9 cellular contexts compared by ENCODE assay signal in the genomic region with DNA sequence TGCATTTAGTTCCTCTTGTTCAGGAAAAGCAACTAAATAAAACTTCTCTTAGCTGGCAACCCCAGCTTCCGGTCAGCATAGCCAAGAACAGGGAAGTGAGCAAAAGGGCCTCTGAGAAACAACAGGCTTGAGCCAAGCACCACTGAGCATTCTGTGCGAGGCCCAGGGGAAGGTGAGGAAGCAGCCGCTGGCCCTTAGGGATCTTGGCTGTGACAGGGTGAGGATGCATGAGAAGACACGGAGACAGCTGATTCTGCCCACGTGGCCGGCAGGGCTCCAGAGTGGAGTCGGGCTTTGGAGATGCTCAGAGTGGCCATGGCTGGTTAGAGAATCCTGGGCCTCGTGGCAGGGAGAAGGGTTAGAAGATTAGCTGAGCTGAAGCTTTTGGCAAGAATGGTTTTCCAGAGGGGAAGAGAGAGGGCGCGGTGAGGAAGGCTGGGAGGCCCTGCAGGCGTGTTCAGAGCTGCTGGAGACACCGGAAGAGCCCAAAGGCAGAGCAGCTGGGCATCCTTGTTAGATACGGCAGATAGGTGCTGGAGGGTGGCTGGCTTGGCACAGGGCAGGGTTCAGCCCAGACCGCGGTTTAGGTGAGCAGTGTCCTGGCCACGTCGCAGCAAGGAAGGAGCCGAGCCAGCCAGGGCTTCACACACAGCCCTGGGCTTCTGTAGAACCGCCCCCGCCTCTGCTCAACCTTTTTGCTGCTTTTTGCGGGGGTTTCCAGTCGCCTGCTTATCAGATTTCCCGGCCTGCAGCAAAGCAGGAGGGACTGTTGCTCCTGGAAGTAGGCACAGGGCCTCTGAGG. TPM values are rescaled to one million over a fixed set of nuclear protein-coding genes. Genes with fewer than 3 reads are reported as not detected.
DNase-seq lines count a peak whose midpoint lies in the region; ATAC-seq and TF ChIP-seq lines count a peak whose summit lies in the region.
"Had no signal": no experiment of that assay in that cellular context is flagged by ENCODE, and none has a peak within 500 bp of the region (broad histone marks: within the 10 kb centered on the region; RNA-seq: fewer than 3 reads in every experiment).

No MANE protein-coding gene starts in this region.

- DNase-seq in Daoy (ENCODE audit: low read depth) = peak; percentile 49
- peak in 1 of 34 experiments; percentile 24 for DNase-seq in T-cell
- no peak for DNase-seq in esophagus squamous epithelium (lab: John Stamatoyannopoulos, UW)
- DNase-seq in neuronal stem cell (ENCODE audit: low spot score) = no peak
- no peak for DNase-seq in COLO668 (lab: John Stamatoyannopoulos, UW; ENCODE audit: unreplicated experiment)
- no peak for DNase-seq in NCI-H524 (lab: John Stamatoyannopoulos, UW)
- DNase-seq in NCI-H1417 treated with DMSO at 0.1 percent for 48 hours (lab: John Stamatoyannopoulos, UW) = no peak

- H2BK15ac ChIP-seq in neuronal stem cell (ENCODE audit: low read length) = no peak overlapping the region

- no peak overlapping the region for H4K8ac ChIP-seq in neuronal stem cell (ENCODE audit: low read depth, low read length)

- H3K18ac ChIP-seq in neuronal stem cell (ENCODE audit: low read length) = no peak overlapping the region

- peak overlapping the region; percentile 66 for H2BK5ac ChIP-seq in neuronal stem cell (ENCODE audit: low read length)

- peak overlapping the region; percentile 70 for H3K9ac ChIP-seq in neuronal stem cell (ENCODE audit: low read depth, low read length, poor library complexity)

- H3K27ac ChIP-seq in esophagus squamous epithelium = peak overlapping the region; percentile 50 to 81 (median 80)
- H3K27ac ChIP-seq in neuronal stem cell (replicated peaks; ENCODE audit: low read length) = no peak overlapping the region

- ATAC-seq in T-cell (replicated peaks in 1 of 4) (no peak), GM21526 (IDR thresholded peaks at IDR 0.05; ENCODE audit: low FRiP score, unreplicated experiment) (no peak)

- WGBS in esophagus squamous epithelium, 2 donors = 7 to 10% methylated on average over 11 to 15 of the region's 23 CpGs
- WGBS in neuronal stem cell (ENCODE audit: extremely low coverage in 2 of 2, insufficient read length in 2 of 2, insufficient replicate concordance in 1 of 2), 2 donors = no CpG with 5 or more reads among the region's 23 CpGs

- H3K36me3 ChIP-seq in esophagus squamous epithelium (peaks cover 14 to 69% (median 32%) of the 10 kb centered on the region in 3 donors), neuronal stem cell (replicated peaks in 1 of 2; ENCODE audit: control insufficient read depth in 2 of 2, insufficient read depth in 2 of 2, low read length in 2 of 2) (peaks cover 50 to 72% of the 10 kb centered on the region in 2 donors)

- H3K4me1 Mint-ChIP-seq in T-cell = peaks cover 40 to 58% (median 41%) of the 10 kb centered on the region in 3 donors

- peaks cover 29 to 74% (median 56%) of the 10 kb centered on the region in 3 donors for H3K4me1 ChIP-seq in esophagus squamous epithelium
- no peaks in the 10 kb centered on the region for H3K4me1 ChIP-seq in neuronal stem cell (ENCODE audit: control insufficient read depth in 2 of 2, insufficient read depth in 1 of 2, low read depth in 1 of 2, low read length in 2 of 2)

- H3K4me2 ChIP-seq in neuronal stem cell (ENCODE audit: insufficient read depth, low read length, poor library complexity, severe bottlenecking) = no peak overlapping the region

- H3K23ac ChIP-seq in neuronal stem cell (ENCODE audit: low read depth, low read length, poor library complexity) = peak overlapping the region; percentile 55

- POLR2A ChIA-PET in T-cell (lab: Charles Lee) = no interaction called here

- peak overlapping the region; percentile 8 to 44 for H3K27ac Mint-ChIP-seq in T-cell

- H3K14ac ChIP-seq in neuronal stem cell (ENCODE audit: low read length) = peak overlapping the region; percentile 17

- no peak overlapping the region for H3K4ac ChIP-seq in neuronal stem cell (ENCODE audit: low read length)

- no peak overlapping the region for H2BK12ac ChIP-seq in neuronal stem cell (ENCODE audit: low read length)

- H3K9me3 ChIP-seq in esophagus squamous epithelium = no peaks in the 10 kb centered on the region
- no peaks in the 10 kb centered on the region for H3K9me3 ChIP-seq in neuronal stem cell (replicated peaks in 1 of 2; ENCODE audit: control insufficient read depth in 2 of 2, insufficient read depth in 1 of 2, low read depth in 1 of 2, low read length in 2 of 2)

- H2BK120ac ChIP-seq in neuronal stem cell (ENCODE audit: low read depth, low read length) = no peak overlapping the region

- peak overlapping the region in 1 of 3 donors; percentile 22 for H3K4me3 Mint-ChIP-seq in T-cell

- H3K27me3 ChIP-seq in esophagus squamous epithelium (no peaks in the 10 kb centered on the region), neuronal stem cell (ENCODE audit: control insufficient read depth in 3 of 3, insufficient read depth in 3 of 3, low read depth in 1 of 3, low read length in 3 of 3) (no peaks in the 10 kb centered on the region)

- H2AK5ac ChIP-seq in neuronal stem cell (ENCODE audit: low read depth, low read length) = no peak overlapping the region

- H3K27me3 Mint-ChIP-seq in T-cell = no peaks in the 10 kb centered on the region

- H4K91ac ChIP-seq in neuronal stem cell (ENCODE audit: low read depth, low read length, poor library complexity) = no peak overlapping the region

- CTCF ChIA-PET in T-cell (lab: Charles Lee) = interaction anchor here in 1 of 2 donors (0.6 kb wide), 1 partner anchor 9 kb away, joined by 3 read pairs; no protein-coding TSS in a partner anchor

- no peaks in the 10 kb centered on the region for H3K9me3 Mint-ChIP-seq in T-cell

- peaks cover 27% of the 10 kb centered on the region for H3K79me1 ChIP-seq in neuronal stem cell (ENCODE audit: low read depth, low read length)

- peaks cover 49% of the 10 kb centered on the region for H3K36me3 Mint-ChIP-seq in T-cell

- TF ChIP-seq CTCF in esophagus squamous epithelium (IDR thresholded peaks at IDR 0.05) = no peak

- peak overlapping the region in 1 of 4 donors; percentile 11 for H3K4me3 ChIP-seq in esophagus squamous epithelium
- H3K4me3 ChIP-seq in neuronal stem cell (ENCODE audit: low read length in 2 of 2) = no peak overlapping the region

- intact Hi-C loops in esophagus squamous epithelium (cut with DNase I) = loop anchor here (5.0 kb wide), 1 partner anchor 257 kb away; no protein-coding TSS in a partner anchor

- TF ChIP-seq POLR2A in esophagus squamous epithelium (IDR thresholded peaks at IDR 0.05) = no peak

- no peak overlapping the region for H2AFZ ChIP-seq in neuronal stem cell (ENCODE audit: low read length)

RNA-seq across cellular contexts. Expression of gene UPF1, which starts 17.3 kb away (rescaled TPM):
- 100 and 121 TPM in 2 replicates for total RNA-seq in Daoy (2014; rRNA removed; shearing (Covaris generic))
- total RNA-seq in T-cell (100 to 1,000 TPM; 114 to 143 (median 127) TPM), esophagus squamous epithelium (10 to 100 TPM; 31.6 to 69.7 (median 55.6) TPM)
- 17.2 TPM for polyA plus RNA-seq in neuronal stem cell (2013, experiment 1 of 2)
- polyA plus RNA-seq in neuronal stem cell (2013, experiment 2 of 2) = 16.5 TPM

RNA-seq across cellular contexts. Expression of gene CERS1, which starts 46.9 kb away (rescaled TPM):
- 0.45 TPM in 1 of 2 replicates, not detected in the other for total RNA-seq in Daoy (2014; rRNA removed; shearing (Covaris generic))
- total RNA-seq in T-cell (under 1 TPM in 2 of 5 donors, not detected in 3; 0.20 TPM), esophagus squamous epithelium (under 1 TPM in 1 of 4 donors, not detected in 3; 0.76 TPM)
- polyA plus RNA-seq in neuronal stem cell (2013, experiment 1 of 2) = 17.4 TPM
- polyA plus RNA-seq in neuronal stem cell (2013, experiment 2 of 2) = 17.0 TPM
- total RNA-seq: subcutaneous adipose tissue had no signal

RNA-seq across cellular contexts. Expression of gene COMP, which starts 58.0 kb away (rescaled TPM):
- total RNA-seq in Daoy (2014; rRNA removed; shearing (Covaris generic)) = not detected in 2 replicates
- total RNA-seq in T-cell (not detected), esophagus squamous epithelium (1 to 10 TPM in 3 of 4 donors, not detected in 1; 1.3 to 8.0 (median 5.3) TPM)
- 0.01 TPM for polyA plus RNA-seq in neuronal stem cell (2013, experiment 1 of 2)
- not detected for polyA plus RNA-seq in neuronal stem cell (2013, experiment 2 of 2)
